Comparison of ENCODE assay signal across 20 cellular contexts in the genomic region with DNA sequence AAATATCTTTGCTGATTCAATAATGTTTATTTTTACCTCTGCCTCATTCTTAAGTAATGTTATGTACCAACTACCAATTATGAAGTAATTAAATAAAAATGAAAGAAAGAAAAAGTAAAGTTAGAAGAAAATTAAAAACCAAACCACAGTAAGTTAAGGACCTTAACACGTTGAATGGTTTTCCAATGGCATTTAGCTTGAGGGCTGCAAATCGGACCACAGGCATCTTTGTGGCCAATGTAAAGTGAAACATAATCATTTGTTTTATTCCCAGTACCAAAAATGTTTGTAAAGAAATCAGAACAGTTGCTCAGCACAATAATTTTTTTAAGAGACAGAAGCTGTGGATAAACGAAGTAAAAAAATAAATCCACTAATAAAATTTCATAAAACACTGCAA.
"Had no signal": no experiment of that assay in that cellular context is flagged by ENCODE, and none has a peak within 500 bp of the region (broad histone marks: within the 10 kb centered on the region; RNA-seq: fewer than 3 reads in every experiment).

No MANE protein-coding gene starts in this region.

- H3K4me1 ChIP-seq: colonic mucosa, heart left ventricle, stomach, transverse colon had no signal

- H3K4me3 ChIP-seq: colonic mucosa, heart left ventricle, skin epidermis, stomach, thoracic aorta, transverse colon had no signal

- H3K27me3 ChIP-seq: colonic mucosa, heart left ventricle, neutrophil, stomach, transverse colon had no signal

- H3K9me3 ChIP-seq: colonic mucosa, heart left ventricle, neutrophil, stomach, thoracic aorta, transverse colon had no signal

- H3K27ac ChIP-seq: colonic mucosa, heart left ventricle, neutrophil, skin epidermis, stomach, thoracic aorta, transverse colon had no signal

- H3K36me3 ChIP-seq: colonic mucosa, heart left ventricle, neutrophil, stomach, thoracic aorta, transverse colon had no signal

- DNase-seq: cerebellar nuclear complex; colonic mucosa; effector memory CD4-positive, alpha-beta T cell; foreskin fibroblast; heart left ventricle; hippocampal formation; kidney glomerular epithelial cell; mesendoderm; naive thymus-derived CD8-positive, alpha-beta T cell; stimulated activated CD4-positive, alpha-beta T cell treated with anti-CD3 and anti-CD28 coated beads, Interleukin-2, amount 100 ng/mL, for 24 hours; stimulated activated CD4-positive, alpha-beta T cell treated with anti-CD3 and anti-CD28 coated beads, Interleukin-4, amount 100 ng/mL, for 4 hours; stimulated activated naive B cell treated with anti-CD40 and anti-IgM and Interleukin-4, amounts not matched to agents 10 μg/mL and 1 μg/mL and 100 μg/mL, for 72 hours; stomach; substantia nigra; transverse colon had no signal

- ATAC-seq: esophagus mucosa; heart left ventricle; naive thymus-derived CD8-positive, alpha-beta T cell; sciatic nerve; stimulated activated naive B cell treated with anti-CD40 and anti-IgM and Interleukin-4, amounts not matched to agents 10 μg/mL and 1 μg/mL and 100 μg/mL, for 72 hours had no signal
